13 cellular contexts compared by ENCODE assay signal in the genomic region with DNA sequence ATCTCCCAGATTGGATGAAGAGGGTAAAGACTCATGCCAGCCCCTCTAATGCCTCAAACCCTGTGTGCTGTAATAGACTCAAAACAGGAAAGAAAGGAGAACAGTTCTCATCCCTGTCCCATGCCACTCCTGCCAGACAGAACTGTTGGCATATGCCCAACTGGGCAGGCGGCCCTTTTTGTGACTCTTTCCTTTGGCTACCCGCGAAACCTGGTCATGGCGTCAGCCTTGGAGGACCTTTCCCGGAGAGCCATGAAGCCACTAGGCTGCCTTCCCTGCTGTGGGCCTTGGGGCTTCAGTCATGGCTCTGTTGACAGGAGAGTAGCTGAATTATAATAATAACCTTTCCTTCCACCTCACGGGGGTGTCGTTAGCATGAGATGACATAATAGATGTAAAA.
"Had no signal": no experiment of that assay in that cellular context is flagged by ENCODE, and none has a peak within 500 bp of the region (broad histone marks: within the 10 kb centered on the region; RNA-seq: fewer than 3 reads in every experiment).

No MANE protein-coding gene starts in this region.

- H3K27ac Mint-ChIP-seq: activated CD4-positive, alpha-beta T cell treated with anti-CD3 and anti-CD28 coated beads, Interleukin-2, amount 10 ng/mL, durations not matched to agents 24 days and 14 days; activated CD8-positive, alpha-beta T cell treated with anti-CD3 and anti-CD28 coated beads, Interleukin-2, amount 10 ng/mL, durations not matched to agents 7 days and 5 days; nephron progenitor cell; stimulated activated naive CD8-positive, alpha-beta T cell treated with anti-CD3 and anti-CD28 coated beads, Interleukin-15, amount 100 ng/mL, for 72 hours had no signal

- H3K4me3 Mint-ChIP-seq: activated CD4-positive, alpha-beta T cell treated with anti-CD3 and anti-CD28 coated beads, Interleukin-2, amount 10 ng/mL, durations not matched to agents 24 days and 14 days; activated CD8-positive, alpha-beta T cell treated with anti-CD3 and anti-CD28 coated beads, Interleukin-2, amount 10 ng/mL, durations not matched to agents 7 days and 5 days; nephron progenitor cell; stimulated activated naive CD8-positive, alpha-beta T cell treated with anti-CD3 and anti-CD28 coated beads, Interleukin-15, amount 100 ng/mL, for 72 hours had no signal

- DNase-seq: activated CD4-positive, alpha-beta T cell treated with anti-CD3 and anti-CD28 coated beads, Interleukin-2, amount 10 ng/mL, durations not matched to agents 24 days and 14 days; activated CD4-positive, CD25-positive, alpha-beta regulatory T cell; activated CD8-positive, alpha-beta memory T cell treated with anti-CD3 and anti-CD28 coated beads, Interleukin-2, amount 50 U/mL, for 48 hours; activated CD8-positive, alpha-beta T cell treated with anti-CD3 and anti-CD28 coated beads, Interleukin-2, amount 10 ng/mL, durations not matched to agents 7 days and 5 days; activated naive CD4-positive, alpha-beta T cell treated with Interleukin-2 at 50 U/mL for 16 hours; erythroblast; islet precursor cell; mammary epithelial cell; nephron progenitor cell; spleen; stimulated activated naive CD8-positive, alpha-beta T cell treated with anti-CD3 and anti-CD28 coated beads, Interleukin-15, amount 100 ng/mL, for 72 hours had no signal

- H3K9me3 Mint-ChIP-seq: activated CD4-positive, alpha-beta T cell treated with anti-CD3 and anti-CD28 coated beads, Interleukin-2, amount 10 ng/mL, durations not matched to agents 24 days and 14 days; nephron progenitor cell; stimulated activated naive CD8-positive, alpha-beta T cell treated with anti-CD3 and anti-CD28 coated beads, Interleukin-15, amount 100 ng/mL, for 72 hours had no signal

- H3K4me1 Mint-ChIP-seq: activated CD4-positive, alpha-beta T cell treated with anti-CD3 and anti-CD28 coated beads, Interleukin-2, amount 10 ng/mL, durations not matched to agents 24 days and 14 days; stimulated activated naive CD8-positive, alpha-beta T cell treated with anti-CD3 and anti-CD28 coated beads, Interleukin-15, amount 100 ng/mL, for 72 hours had no signal

- H3K4me3 ChIP-seq: gastroesophageal sphincter, spleen, thoracic aorta had no signal

- H3K27me3 ChIP-seq: gastroesophageal sphincter, spleen had no signal

- H3K4me1 ChIP-seq: gastroesophageal sphincter, spleen had no signal

- H3K27ac ChIP-seq: gastroesophageal sphincter, spleen, thoracic aorta had no signal

- H3K36me3 ChIP-seq: gastroesophageal sphincter, spleen, thoracic aorta had no signal

- H3K9me3 ChIP-seq: gastroesophageal sphincter, spleen, thoracic aorta had no signal
